In the genomic region with DNA sequence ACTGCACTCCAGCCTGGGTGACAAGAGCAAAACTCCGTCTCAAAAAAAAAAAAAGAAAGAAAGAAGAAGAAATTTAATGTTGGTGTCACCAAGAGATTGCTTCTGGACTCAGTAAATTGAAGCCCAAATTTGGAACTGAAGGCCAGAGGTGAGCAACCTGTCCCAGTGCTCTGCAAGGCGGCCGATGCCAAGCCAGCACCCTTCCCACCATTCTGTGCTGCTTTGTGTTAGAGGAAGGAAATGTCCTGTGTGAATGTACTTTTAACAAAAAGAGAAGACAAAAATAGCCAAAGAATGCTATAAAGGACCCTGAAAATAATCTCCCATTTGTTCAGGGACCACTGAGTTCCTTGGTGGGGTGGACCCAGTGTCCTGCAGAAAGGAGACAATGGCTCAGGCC, we compare ENCODE assay signal across 18 cellular contexts.
"Had no signal": no experiment of that assay in that cellular context is flagged by ENCODE, and none has a peak within 500 bp of the region (broad histone marks: within the 10 kb centered on the region; RNA-seq: fewer than 3 reads in every experiment).

No MANE protein-coding gene starts in this region.

- H3K9me3 ChIP-seq: esophagus muscularis mucosa, gastroesophageal sphincter, lower lobe of right lung, mucosa of descending colon had no signal

- H3K27me3 ChIP-seq: dorsolateral prefrontal cortex, esophagus muscularis mucosa, foreskin keratinocyte, gastroesophageal sphincter, hepatocyte had no signal

- H3K9me3 Mint-ChIP-seq: immature natural killer cell, mesothelial cell of epicardium had no signal

- H3K4me3 ChIP-seq: coronary artery, dorsolateral prefrontal cortex, esophagus muscularis mucosa, gastroesophageal sphincter, hepatocyte, lower lobe of right lung, mucosa of descending colon had no signal

- H2AFZ ChIP-seq: hepatocyte had no signal

- H3K4me1 Mint-ChIP-seq: mesothelial cell of epicardium had no signal

- H3K36me3 ChIP-seq: esophagus muscularis mucosa, gastroesophageal sphincter, lower lobe of right lung had no signal

- ATAC-seq: foreskin keratinocyte, gastroesophageal sphincter, left colon, left lobe of liver, left ventricle myocardium superior, lower lobe of right lung, mucosa of descending colon had no signal

- H3K4me2 ChIP-seq: hepatocyte had no signal

- H3K4me1 ChIP-seq: gastroesophageal sphincter had no signal

- H3K27ac ChIP-seq: coronary artery, dorsolateral prefrontal cortex, esophagus muscularis mucosa, foreskin keratinocyte, gastroesophageal sphincter, hepatocyte, lower lobe of right lung had no signal

- H3K79me2 ChIP-seq: hepatocyte had no signal

- H3K27ac Mint-ChIP-seq: immature natural killer cell, mesothelial cell of epicardium had no signal

- DNase-seq: dermis blood vessel endothelial cell; dorsolateral prefrontal cortex; effector CD4-positive, alpha-beta T cell; effector memory CD4-positive, alpha-beta T cell; foreskin keratinocyte; hypothalamus; immature natural killer cell; left colon; left ventricle myocardium superior; lower lobe of right lung; mesenchymal stem cell; mucosa of descending colon had no signal

- H3K36me3 Mint-ChIP-seq: immature natural killer cell, mesothelial cell of epicardium had no signal

- H3K4me3 Mint-ChIP-seq: immature natural killer cell, mesothelial cell of epicardium had no signal
